10 cellular contexts compared by ENCODE assay signal in genomic region chr13:99308481-99309087, GRCh38. TPM values are rescaled to one million over a fixed set of nuclear protein-coding genes. Genes with fewer than 3 reads are reported as not detected.
DNase-seq lines count a peak whose midpoint lies in the region; ATAC-seq and TF ChIP-seq lines count a peak whose summit lies in the region.
"Had no signal": no experiment of that assay in that cellular context is flagged by ENCODE, and none has a peak within 500 bp of the region (broad histone marks: within the 10 kb centered on the region; RNA-seq: fewer than 3 reads in every experiment).

No MANE protein-coding gene starts in this region.

- H3K36me3 Mint-ChIP-seq in activated T-cell treated with anti-CD3 and anti-CD28 coated beads, Interleukin-2, amount 50 U/mL, for 4 hours (ENCODE audit: insufficient read depth) = peaks cover 34% of the 10 kb centered on the region
- H3K36me3 Mint-ChIP-seq in activated naive CD4-positive, alpha-beta T cell treated with anti-CD3 and anti-CD28 coated beads, Interleukin-2, amount 50 U/mL, for 72 hours = peaks cover 43 to 48% of the 10 kb centered on the region in 2 donors

- no peaks in the 10 kb centered on the region for H3K9me3 Mint-ChIP-seq in activated T-cell treated with anti-CD3 and anti-CD28 coated beads, Interleukin-2, amount 50 U/mL, for 4 hours
- H3K9me3 Mint-ChIP-seq in activated naive CD4-positive, alpha-beta T cell treated with anti-CD3 and anti-CD28 coated beads, Interleukin-2, amount 50 U/mL, for 72 hours = no peaks in the 10 kb centered on the region

- H3K4me1 Mint-ChIP-seq in activated T-cell treated with anti-CD3 and anti-CD28 coated beads, Interleukin-2, amount 50 U/mL, for 4 hours (ENCODE audit: low read depth) = peaks cover 81% of the 10 kb centered on the region

- H3K9me2 ChIP-seq in hepatocyte (replicated peaks; ENCODE audit: insufficient read depth) = no peaks in the 10 kb centered on the region

- no peak overlapping the region for H2AFZ ChIP-seq in hepatocyte

- H3K36me3 ChIP-seq in hepatocyte (replicated peaks; ENCODE audit: insufficient read depth, low read depth) (no peaks in the 10 kb centered on the region), thoracic aorta (no peaks in the 10 kb centered on the region)
- H3K36me3 ChIP-seq: neutrophil had no signal

- H3K27ac ChIP-seq in hepatocyte (peak overlapping the region; percentile 68), thoracic aorta (peak overlapping the region; percentile 56 to 79)
- H3K27ac ChIP-seq: neutrophil had no signal

- peak overlapping the region; percentile 94 for H3K4me3 Mint-ChIP-seq in activated T-cell treated with anti-CD3 and anti-CD28 coated beads, Interleukin-2, amount 50 U/mL, for 4 hours

- H3K4me2 ChIP-seq in hepatocyte = peak overlapping the region; percentile 16

- H3K27me3 Mint-ChIP-seq in activated T-cell treated with anti-CD3 and anti-CD28 coated beads, Interleukin-2, amount 50 U/mL, for 4 hours (ENCODE audit: low read depth) = no peaks in the 10 kb centered on the region

- DNase-seq in activated T-cell treated with anti-CD3 and anti-CD28 coated beads, Interleukin-2, amount 50 U/mL, for 4 hours = no peak
- no peak for DNase-seq in activated T-cell treated with anti-CD3 and anti-CD28 coated beads, Interleukin-2, amount 50 U/mL, for 1 hour
- no peak for DNase-seq in activated naive CD4-positive, alpha-beta T cell treated with anti-CD3 and anti-CD28 coated beads, Interleukin-2, amount 50 U/mL, for 72 hours (ENCODE audit: low spot score in 2 of 2)
- DNase-seq in hepatocyte (ENCODE audit: low spot score) (no peak), thoracic aorta (ENCODE audit: low spot score) (no peak), NCI-H524 treated with DMSO at 0.1 percent for 48 hours (lab: John Stamatoyannopoulos, UW) (no peak)
- no peak for DNase-seq in stimulated activated naive CD4-positive, alpha-beta T cell (lab: John Stamatoyannopoulos, UW)
- DNase-seq in stimulated activated CD4-positive, alpha-beta T cell treated with anti-CD3 and anti-CD28 coated beads, Interleukin-4, amount 100 ng/mL, for 1 hour = no peak

- H3K27me3 ChIP-seq in hepatocyte (no peaks in the 10 kb centered on the region), thoracic aorta (replicated peaks; ENCODE audit: insufficient read depth) (no peaks in the 10 kb centered on the region)
- H3K27me3 ChIP-seq: neutrophil had no signal

- H3K27ac Mint-ChIP-seq in activated naive CD4-positive, alpha-beta T cell treated with anti-CD3 and anti-CD28 coated beads, Interleukin-2, amount 50 U/mL, for 72 hours = peak overlapping the region; percentile 91 to 94

- ATAC-seq in activated T-cell treated with anti-CD3 and anti-CD28 coated beads, Interleukin-2, amount 50 U/mL, for 4 hours = no peak
- no peak for ATAC-seq in activated naive CD4-positive, alpha-beta T cell treated with anti-CD3 and anti-CD28 coated beads, Interleukin-2, amount 50 U/mL, for 72 hours
- no peak for ATAC-seq in thoracic aorta (ENCODE audit: insufficient number of reproducible peaks, low FRiP score, low read depth)

- H4K20me1 ChIP-seq in hepatocyte (ENCODE audit: insufficient read depth, poor library complexity, severe bottlenecking) = no peaks in the 10 kb centered on the region

- H3K4me3 ChIP-seq in hepatocyte = no peak overlapping the region
- no peak overlapping the region for H3K4me3 ChIP-seq in thoracic aorta

- H3K79me2 ChIP-seq in hepatocyte = peaks cover 7% of the 10 kb centered on the region

- TF ChIP-seq CTCF in hepatocyte (IDR thresholded peaks at IDR 0.05; ENCODE audit: poor library complexity) (no peak), thoracic aorta (IDR thresholded peaks at IDR 0.05) (no peak)

- no peaks in the 10 kb centered on the region for H3K9me3 ChIP-seq in hepatocyte (ENCODE audit: low read depth)
- no peaks in the 10 kb centered on the region for H3K9me3 ChIP-seq in thoracic aorta
- H3K9me3 ChIP-seq: neutrophil had no signal

- H3K4me1 ChIP-seq in hepatocyte (ENCODE audit: insufficient read depth) (peaks cover 24% of the 10 kb centered on the region), thoracic aorta (ENCODE audit: control insufficient read depth in 1 of 2, low read depth in 2 of 2) (peaks cover 23 to 26% of the 10 kb centered on the region in 2 donors)

- WGBS in hepatocyte (ENCODE audit: low lambda C conversion rate, missing lambda C conversion rate) = 75% methylated on average over 3 of the region's 3 CpGs

RNA-seq across cellular contexts. Expression of gene GPR183, which starts 1.4 kb away (rescaled TPM):
- total RNA-seq in activated T-cell treated with anti-CD3 and anti-CD28 coated beads, Interleukin-2, amount 50 U/mL, for 4 hours = 10 to 100 TPM; 48.6 to 86.8 (median 65.7) TPM
- total RNA-seq in activated naive CD4-positive, alpha-beta T cell treated with anti-CD3 and anti-CD28 coated beads, Interleukin-2, amount 50 U/mL, for 72 hours = 10 to 100 TPM; 55.0 to 55.4 TPM
- total RNA-seq in hepatocyte (5.2 and 5.3 TPM in 2 replicates), thoracic aorta (10 to 100 TPM; 19.6 to 24.5 TPM)
- 1.4 and 3.0 TPM in 2 replicates for polyA plus RNA-seq in hepatocyte

RNA-seq across cellular contexts. Expression of gene GPR18, which starts 50.4 kb away (rescaled TPM):
- total RNA-seq in activated T-cell treated with anti-CD3 and anti-CD28 coated beads, Interleukin-2, amount 50 U/mL, for 4 hours = 1 to 10 TPM; 3.3 to 4.0 (median 3.9) TPM
- 1 to 10 TPM; 2.0 to 8.4 TPM for total RNA-seq in activated naive CD4-positive, alpha-beta T cell treated with anti-CD3 and anti-CD28 coated beads, Interleukin-2, amount 50 U/mL, for 72 hours
- total RNA-seq in hepatocyte = not detected in 2 replicates
- 0.35 TPM in 1 of 2 replicates, not detected in the other for polyA plus RNA-seq in hepatocyte
- not detected for total RNA-seq in thoracic aorta
- total RNA-seq: glomerular endothelial cell had no signal
